In the genomic region with DNA sequence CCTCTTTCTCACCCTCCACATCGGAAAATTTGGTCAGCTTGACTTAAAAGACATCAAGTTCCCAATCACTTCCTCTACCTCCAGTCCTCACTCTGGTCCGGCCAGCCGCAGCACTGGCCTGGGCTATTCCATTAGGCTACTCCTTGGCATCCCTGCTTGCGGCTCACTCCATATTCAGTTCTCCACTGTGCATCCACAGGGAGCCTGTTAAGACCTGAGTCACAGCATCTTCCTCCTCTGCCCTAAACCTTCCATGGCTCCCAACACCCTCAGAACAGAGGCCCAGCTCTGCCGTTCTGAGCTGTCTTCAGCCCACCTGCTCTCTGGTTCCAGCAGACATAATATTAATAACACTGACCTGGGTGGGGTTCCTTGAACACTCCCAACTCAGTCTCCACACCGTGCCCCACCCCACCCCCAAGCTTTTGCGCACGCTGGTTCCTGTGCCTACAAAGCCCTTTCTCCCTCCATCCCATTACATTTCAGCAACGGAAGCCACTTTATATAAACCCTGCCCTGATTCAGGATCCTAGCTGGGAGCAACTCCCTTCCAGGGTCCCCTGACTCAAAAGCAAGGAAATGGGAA, we compare ENCODE assay signal across 8 cellular contexts. TPM values are rescaled to one million over a fixed set of nuclear protein-coding genes. Genes with fewer than 3 reads are reported as not detected.
DNase-seq lines count a peak whose midpoint lies in the region; ATAC-seq and TF ChIP-seq lines count a peak whose summit lies in the region.

No MANE protein-coding gene starts in this region.

- H3K27me3 ChIP-seq in GM06990 (replicated peaks; ENCODE audit: control insufficient read depth, insufficient read depth, low read length), result no peaks in the 10 kb centered on the region
- H3K27me3 ChIP-seq in Peyer's patch, result no peaks in the 10 kb centered on the region
- H3K27me3 ChIP-seq in endocrine pancreas (ENCODE audit: control insufficient read depth, insufficient read depth, low read length), result no peaks in the 10 kb centered on the region

- peaks cover 15% of the 10 kb centered on the region for H3K4me1 Mint-ChIP-seq in nephron

- no peak for TF ChIP-seq CTCF in GM06990 (IDR thresholded peaks at IDR 0.05; ENCODE audit: insufficient read depth, low read length, poor library complexity, severe bottlenecking)
- no peak for TF ChIP-seq CTCF in Peyer's patch (IDR thresholded peaks at IDR 0.05)
- no peak for TF ChIP-seq CTCF in nephron (IDR thresholded peaks at IDR 0.05; ENCODE audit: unreplicated experiment in 3 of 3)

- H3K36me3 ChIP-seq in GM06990 (ENCODE audit: control insufficient read depth, insufficient read depth, low read length) (peaks cover 20% of the 10 kb centered on the region), Peyer's patch (peaks cover 0 to 34% (median 11%) of the 10 kb centered on the region in 3 donors), endocrine pancreas (ENCODE audit: control insufficient read depth, insufficient read depth, low read length) (peaks cover 22% of the 10 kb centered on the region)

- H3K9me3 ChIP-seq in Peyer's patch (peaks cover 0 to 38% (median 22%) of the 10 kb centered on the region in 4 donors), endocrine pancreas (ENCODE audit: control insufficient read depth, low read length) (peaks cover 11% of the 10 kb centered on the region)

- peak overlapping the region; percentile 91 to 93 (median 91) for H3K4me3 Mint-ChIP-seq in nephron

- peak overlapping the region; percentile 85 for H3K4me3 ChIP-seq in GM06990 (replicated peaks; ENCODE audit: low read depth, low read length)
- H3K4me3 ChIP-seq in Peyer's patch, result peak overlapping the region; percentile 62 to 91 (median 84)
- H3K4me3 ChIP-seq in endocrine pancreas (ENCODE audit: control insufficient read depth, insufficient read depth, low read length), result peak overlapping the region; percentile 66

- peak overlapping the region; percentile 41 to 82 (median 76) for H3K27ac ChIP-seq in Peyer's patch

- peaks cover 51% of the 10 kb centered on the region for H3K9me3 Mint-ChIP-seq in nephron

- TF ChIP-seq POLR2A in Peyer's patch (IDR thresholded peaks at IDR 0.05), result no peak

- intact Hi-C loops in posterior cingulate gyrus (cut with DNase I), result no loop called here

- peak overlapping the region; percentile 25 to 76 (median 39) for H3K27ac Mint-ChIP-seq in nephron

- no peak for DNase-seq in GM06990 (ENCODE audit: extremely low read depth, insufficient read length)
- no peak for DNase-seq in Peyer's patch
- DNase-seq in NK-92 treated with Interleukin-12 subunit alpha and Interleukin-12 subunit beta, amount 100 ng/mL, for 24 hours (lab: John Stamatoyannopoulos, UW), result no peak
- DNase-seq in posterior cingulate gyrus, result no peak

- ATAC-seq in HG03095 (IDR thresholded peaks at IDR 0.05; ENCODE audit: unreplicated experiment) (no peak), esophagus mucosa (no peak)

- H3K4me1 ChIP-seq in Peyer's patch (peaks cover 0 to 11% (median 0%) of the 10 kb centered on the region in 4 donors), endocrine pancreas (ENCODE audit: control insufficient read depth, insufficient read depth, low read length) (no peaks in the 10 kb centered on the region)

- no peaks in the 10 kb centered on the region for H3K27me3 Mint-ChIP-seq in nephron (ENCODE audit: low read depth)

- H3K9ac ChIP-seq in endocrine pancreas (ENCODE audit: control insufficient read depth, insufficient read depth, low read length), result peak overlapping the region; percentile 67

- H3K36me3 Mint-ChIP-seq in nephron (ENCODE audit: low read depth), result peaks cover 57% of the 10 kb centered on the region

RNA-seq across cellular contexts. Expression of gene ZNF792, which starts 1.0 kb away (rescaled TPM):
- total RNA-seq in Peyer's patch (10 to 100 TPM in 1 of 4 donors, 1 to 10 TPM in 3; 7.0 to 15.7 (median 7.4) TPM), esophagus mucosa (1.8 TPM)

RNA-seq across cellular contexts. Expression of gene ZNF30, which starts 36.3 kb away (rescaled TPM):
- 1 to 10 TPM; 1.6 to 9.9 (median 2.1) TPM for total RNA-seq in Peyer's patch
- total RNA-seq in esophagus mucosa, result 1.4 TPM

RNA-seq across cellular contexts. Expression of gene GRAMD1A, which starts 37.1 kb away (rescaled TPM):
- total RNA-seq in Peyer's patch (100 to 1,000 TPM in 1 of 4 donors, 10 to 100 TPM in 2, 1 to 10 TPM in 1; 6.0 to 135 (median 61.6) TPM), esophagus mucosa (11.8 TPM)
